ENCODE assay signal across 11 cellular contexts in the genomic region with DNA sequence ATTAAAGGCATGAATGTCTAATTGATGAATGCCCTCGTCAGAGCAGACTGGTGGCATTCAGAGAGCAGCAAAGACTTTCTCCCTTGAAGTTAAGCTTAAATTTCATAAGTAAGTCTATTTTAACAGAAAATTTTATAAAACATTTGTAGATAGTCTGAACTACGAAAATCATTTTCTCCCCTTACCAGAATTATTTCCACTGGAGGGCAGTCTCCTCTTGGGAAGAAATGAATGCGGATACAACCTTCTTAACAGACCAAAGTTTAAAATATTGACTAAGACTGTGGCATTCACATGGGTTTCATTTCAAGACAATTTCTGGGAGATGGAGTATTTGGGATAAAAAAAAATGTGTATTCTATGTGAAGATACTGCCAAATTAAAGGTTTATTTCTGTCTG.
A peak's percentile ranks its signal among the peaks of the same experiment; 100 is the strongest.
DNase-seq lines count a peak whose midpoint lies in the region; ATAC-seq and TF ChIP-seq lines count a peak whose summit lies in the region.
"Had no signal": no experiment of that assay in that cellular context is flagged by ENCODE, and none has a peak within 500 bp of the region (broad histone marks: within the 10 kb centered on the region; RNA-seq: fewer than 3 reads in every experiment).

No MANE protein-coding gene starts in this region.

- 62 to 86% methylated on average over 3 of the region's 3 CpGs for WGBS in lung, 2 donors

- H3K27me3 ChIP-seq in BE2C (no peaks in the 10 kb centered on the region), lung (ENCODE audit: control insufficient read depth, insufficient read depth) (no peaks in the 10 kb centered on the region)
- H3K27me3 ChIP-seq: vagina had no signal

- H3K36me3 ChIP-seq in BE2C: no peaks in the 10 kb centered on the region
- H3K36me3 ChIP-seq in lung (ENCODE audit: control insufficient read depth in 2 of 2, insufficient read depth in 2 of 2, low read length in 2 of 2): no peaks in the 10 kb centered on the region
- H3K36me3 ChIP-seq: vagina had no signal

- no peaks in the 10 kb centered on the region for H3K27me3 Mint-ChIP-seq in nephron progenitor cell (ENCODE audit: low read depth, poor library complexity)

- H3K27ac ChIP-seq in lung (ENCODE audit: low read depth in 1 of 2, low read length in 1 of 2): no peak overlapping the region
- H3K27ac ChIP-seq in substantia nigra (ENCODE audit: low read depth, low read length, poor library complexity, severe bottlenecking): no peak overlapping the region
- H3K27ac ChIP-seq: skin epidermis, vagina had no signal

- TF ChIP-seq CTCF in BE2C (IDR thresholded peaks at IDR 0.05; ENCODE audit: low read depth, low read length) (peak; percentile 23; the same call in 1 of the 2 replicates), LNCaP clone FGC (IDR thresholded peaks at IDR 0.05; ENCODE audit: control insufficient read depth, extremely low read depth, insufficient read depth) (peak; percentile 44), choroid plexus epithelial cell (conservative IDR thresholded peaks at IDR 0.05; ENCODE audit: low read depth, low read length) (peak; percentile 37), lung (IDR thresholded peaks at IDR 0.05; ENCODE audit: control extremely low read depth, extremely low read depth) (peak; percentile 7), nephron progenitor cell (IDR thresholded peaks at IDR 0.05) (no peak)

- ATAC-seq in lung (ENCODE audit: insufficient read depth, low FRiP score): no peak

- no peak overlapping the region for H3K27ac Mint-ChIP-seq in nephron progenitor cell

- DNase-seq in BE2C (no peak), LNCaP clone FGC (ENCODE audit: low read depth) (no peak), choroid plexus epithelial cell (ENCODE audit: low read depth) (peak; percentile 29), lung (ENCODE audit: low spot score) (no peak), NCI-H1092 (lab: John Stamatoyannopoulos, UW) (no peak), epidermal melanocyte (ENCODE audit: insufficient read length, low spot score) (no peak), substantia nigra (lab: John Stamatoyannopoulos, UW) (no peak), nephron progenitor cell (no peak)
- DNase-seq: NCI-H345 had no signal

- no peaks in the 10 kb centered on the region for H3K4me1 ChIP-seq in BE2C
- peaks cover 0 to 2% of the 10 kb centered on the region in 2 donors for H3K4me1 ChIP-seq in lung (ENCODE audit: control insufficient read depth in 2 of 2, insufficient read depth in 2 of 2, low read length in 2 of 2)
- H3K4me1 ChIP-seq: vagina had no signal

- H3K9me3 Mint-ChIP-seq in nephron progenitor cell: no peaks in the 10 kb centered on the region

- H3K4me3 Mint-ChIP-seq in nephron progenitor cell: no peak overlapping the region

- no peaks in the 10 kb centered on the region for H3K36me3 Mint-ChIP-seq in nephron progenitor cell (ENCODE audit: low read depth)

- H3K4me1 Mint-ChIP-seq in nephron progenitor cell: no peaks in the 10 kb centered on the region

- H3K4me3 ChIP-seq in BE2C (ENCODE audit: low read depth, low read length) (no peak overlapping the region), LNCaP clone FGC (ENCODE audit: low read depth, low read length) (no peak overlapping the region), choroid plexus epithelial cell (ENCODE audit: low read depth, low read length) (no peak overlapping the region), lung (no peak overlapping the region)
- H3K4me3 ChIP-seq: skin epidermis, vagina had no signal

- H3K9me3 ChIP-seq in BE2C (no peaks in the 10 kb centered on the region), lung (ENCODE audit: control insufficient read depth in 2 of 2, insufficient read depth in 1 of 2, low read length in 1 of 2) (no peaks in the 10 kb centered on the region)
- H3K9me3 ChIP-seq: vagina had no signal
